9 cellular contexts compared by ENCODE assay signal in genomic region chr6:25278557-25278913, GRCh38. TPM values are rescaled to one million over a fixed set of nuclear protein-coding genes. Genes with fewer than 3 reads are reported as not detected.
A peak's percentile ranks its signal among the peaks of the same experiment; 100 is the strongest.
DNase-seq lines count a peak whose midpoint lies in the region; ATAC-seq, FAIRE-seq and TF ChIP-seq lines count a peak whose summit lies in the region.
"Had no signal": no experiment of that assay in that cellular context is flagged by ENCODE, and none has a peak within 500 bp of the region (broad histone marks: within the 10 kb centered on the region; RNA-seq: fewer than 3 reads in every experiment).

No MANE protein-coding gene starts in this region.

- peaks cover 4 to 13% of the 10 kb centered on the region in 2 donors for H3K4me1 Mint-ChIP-seq in natural killer cell treated with Interleukin-12 subunit alpha and Interleukin-12 subunit beta and Interleukin-15 and Interleukin-18, amount 100 ng/mL, for 72 hours (ENCODE audit: low read depth in 2 of 2)

- H3K9ac ChIP-seq in GM23248 (peak overlapping the region; percentile 80), H1 (replicated peaks in 1 of 4; ENCODE audit: extremely low read depth in 1 of 4, low read depth in 3 of 4, low read length in 3 of 4) (peak overlapping the region in 3 of 4 experiments; percentile 9 to 80 (median 31); a peak in 3 of 7 replicates)

- H3K79me2 ChIP-seq in GM23248 (ENCODE audit: insufficient read depth) (no peaks in the 10 kb centered on the region), H1 (ENCODE audit: control insufficient read depth in 1 of 2, insufficient read depth in 2 of 2, low read length in 2 of 2) (peaks cover 3 to 35% of the 10 kb centered on the region in 2 experiments; a peak in 3 of 4 replicates)

- no peaks in the 10 kb centered on the region for H3K9me3 ChIP-seq in GM23248 (ENCODE audit: low read depth)
- no peaks in the 10 kb centered on the region for H3K9me3 ChIP-seq in H1 (ENCODE audit: insufficient read depth in 2 of 2, low read depth in 1 of 2, low read length in 1 of 2)

- no peak overlapping the region for H4K5ac ChIP-seq in H1 (ENCODE audit: insufficient read length, low read depth, low read length)

- DNase-seq in GM06990 (ENCODE audit: extremely low read depth, insufficient read length) (no peak), GM23248 (no peak), NCI-H69 (lab: John Stamatoyannopoulos, UW) (peak; percentile 86), H1 (ENCODE audit: low read depth in 1 of 2, low spot score in 2 of 2) (no peak), UCSD-AML1 (lab: John Stamatoyannopoulos, UW; ENCODE audit: unreplicated experiment) (no peak), superior temporal gyrus (ENCODE audit: extremely low spot score) (no peak)
- DNase-seq in natural killer cell treated with Interleukin-12 subunit alpha and Interleukin-12 subunit beta and Interleukin-15 and Interleukin-18, amount 100 ng/mL, for 72 hours (ENCODE audit: low spot score) = no peak
- no peak for DNase-seq in stimulated activated CD4-positive, alpha-beta T cell treated with anti-CD3 and anti-CD28 coated beads, Interleukin-1b, Interleukin-23, amount 100 ng/mL, for 48 hours

- H3K4me3 ChIP-seq in GM06990 (replicated peaks; ENCODE audit: low read depth, low read length) (peak overlapping the region; percentile 64), GM23248 (peak overlapping the region; percentile 93), H1 (ENCODE audit: extremely low read depth in 1 of 4, insufficient read depth in 2 of 4, low read depth in 3 of 4, low read length in 4 of 4) (peak overlapping the region; percentile 91 to 95 (median 94))

- H4K91ac ChIP-seq in H1 (replicated peaks; ENCODE audit: insufficient read length, low read length) = no peak overlapping the region

- H3K4me3 Mint-ChIP-seq in natural killer cell treated with Interleukin-12 subunit alpha and Interleukin-12 subunit beta and Interleukin-15 and Interleukin-18, amount 100 ng/mL, for 72 hours = peak overlapping the region; percentile 84

- no peak overlapping the region for H2BK12ac ChIP-seq in H1 (ENCODE audit: low read depth, low read length)

- no peak for TF ChIP-seq RAD21 in H1 (IDR thresholded peaks at IDR 0.05 in 1 of 2, conservative IDR thresholded peaks at IDR 0.05 in 1 of 2; ENCODE audit: low read depth in 2 of 2, low read length in 2 of 2)

- H3K9me3 Mint-ChIP-seq in natural killer cell treated with Interleukin-12 subunit alpha and Interleukin-12 subunit beta and Interleukin-15 and Interleukin-18, amount 100 ng/mL, for 72 hours = no peaks in the 10 kb centered on the region

- no peaks in the 10 kb centered on the region for H3K36me3 ChIP-seq in GM06990 (ENCODE audit: control insufficient read depth, insufficient read depth, low read length)
- H3K36me3 ChIP-seq in GM23248 (ENCODE audit: low read depth) = no peaks in the 10 kb centered on the region
- H3K36me3 ChIP-seq in H1 (ENCODE audit: control insufficient read depth in 2 of 4, insufficient read depth in 4 of 4, low read length in 3 of 4) = no peaks in the 10 kb centered on the region

- H3K4me1 ChIP-seq in GM23248 (ENCODE audit: insufficient read depth) (peaks cover 10% of the 10 kb centered on the region; the same call in 1 of the 2 replicates), H1 (replicated peaks in 1 of 4; ENCODE audit: control insufficient read depth in 3 of 4, insufficient read depth in 4 of 4, low read length in 3 of 4) (peaks cover 4 to 9% (median 6%) of the 10 kb centered on the region in 4 experiments; a peak in 6 of 7 replicates)

- H3K27me3 ChIP-seq in GM06990 (replicated peaks; ENCODE audit: control insufficient read depth, insufficient read depth, low read length) = peaks cover 3% of the 10 kb centered on the region
- no peaks in the 10 kb centered on the region for H3K27me3 ChIP-seq in GM23248 (replicated peaks; ENCODE audit: insufficient read depth)
- H3K27me3 ChIP-seq in H1 (replicated peaks in 1 of 4; ENCODE audit: control insufficient read depth in 3 of 4, extremely low read depth in 1 of 4, insufficient read depth in 3 of 4, low read length in 3 of 4) = no peaks in the 10 kb centered on the region

- in situ Hi-C loops in GM23248 (cut with MboI) = loop anchor here (10.0 kb wide), 1 partner anchor 206 kb away; no protein-coding TSS in a partner anchor

- H3K27ac ChIP-seq in GM23248 (no peak overlapping the region), H1 (ENCODE audit: low read depth, low read length) (no peak overlapping the region)

- no peak overlapping the region for H3K23ac ChIP-seq in H1 (ENCODE audit: insufficient read length)

- H2BK15ac ChIP-seq in H1 (ENCODE audit: low read length) = no peak overlapping the region

- peaks cover 14 to 56% of the 10 kb centered on the region in 2 donors for H3K27me3 Mint-ChIP-seq in natural killer cell treated with Interleukin-12 subunit alpha and Interleukin-12 subunit beta and Interleukin-15 and Interleukin-18, amount 100 ng/mL, for 72 hours

- H2BK5ac ChIP-seq in H1 (ENCODE audit: low read depth, low read length) = no peak overlapping the region

- H4K8ac ChIP-seq in H1 (ENCODE audit: extremely low read depth, insufficient read depth, low read length) = no peak overlapping the region

- H3K23me2 ChIP-seq in H1 (ENCODE audit: low read depth, low read length) = peaks cover 11% of the 10 kb centered on the region

- H3K4me2 ChIP-seq in GM23248 (ENCODE audit: unreplicated experiment) = peak overlapping the region; percentile 97
- H3K4me2 ChIP-seq in H1 (ENCODE audit: insufficient read depth in 1 of 2, low read depth in 2 of 2, low read length in 2 of 2) = peak overlapping the region; percentile 63 to 90

- peaks cover 4% of the 10 kb centered on the region; the same call in 1 of the 2 replicates for H3K79me1 ChIP-seq in H1 (ENCODE audit: low read depth, low read length)

- no peak for FAIRE-seq in H1 (lab: Jason Lieb, UNC)
- FAIRE-seq: TTC549 had no signal

- POLR2A ChIA-PET in H1 (lab: Charles Lee; ENCODE audit: partially characterized antibody) = interaction anchor here (1.2 to 1.7 kb wide), 6 partner anchors 9 to 214 kb away, joined by 3 to 10 read pairs (median 3); no protein-coding TSS in a partner anchor

- H2BK120ac ChIP-seq in H1 (replicated peaks; ENCODE audit: low read depth, low read length) = no peak overlapping the region

- no peak for TF ChIP-seq CTCF in GM06990 (IDR thresholded peaks at IDR 0.05; ENCODE audit: insufficient read depth, low read length, poor library complexity, severe bottlenecking)
- TF ChIP-seq CTCF in H1 (IDR thresholded peaks at IDR 0.05; ENCODE audit: control extremely low read depth in 1 of 3, insufficient read depth in 1 of 3, low read depth in 1 of 3, low read length in 3 of 3) = no peak

- H2BK20ac ChIP-seq in H1 (ENCODE audit: low read length) = no peak overlapping the region

- WGBS in GM23248 (ENCODE audit: low coverage in 1 of 2, low lambda C conversion rate in 2 of 2, missing lambda C conversion rate in 2 of 2), 2 experiments = 8 to 12% methylated on average over 15 of the region's 15 CpGs
- WGBS in H1 (ENCODE audit: extremely low coverage in 1 of 2, insufficient coverage in 1 of 2, insufficient read length in 1 of 2, insufficient replicate concordance in 2 of 2, low coverage in 1 of 2, low lambda C conversion rate in 2 of 2, missing lambda C conversion rate in 1 of 2), 2 experiments = 4% methylated on average over 15 of the region's 15 CpGs; no CpG with 5 or more reads in 1 of the 2 experiments

- H2AFZ ChIP-seq in GM23248 (peak overlapping the region; percentile 96), H1 (ENCODE audit: low read length) (peak overlapping the region; percentile 89; the same call in 1 of the 2 replicates)

- no peak overlapping the region for H3K56ac ChIP-seq in H1 (replicated peaks; ENCODE audit: insufficient read length, low read depth, low read length)

- CTCF ChIA-PET in H1 (lab: Charles Lee; ENCODE audit: partially characterized antibody) = interaction anchor here (0.7 to 3.1 kb wide), 31 partner anchors 9 to 327 kb away, joined by 3 to 38 read pairs (median 5); no protein-coding TSS in a partner anchor

- H3K9me2 ChIP-seq in GM23248 (ENCODE audit: insufficient read depth) = no peaks in the 10 kb centered on the region

- H3K27ac Mint-ChIP-seq in natural killer cell treated with Interleukin-12 subunit alpha and Interleukin-12 subunit beta and Interleukin-15 and Interleukin-18, amount 100 ng/mL, for 72 hours = no peak overlapping the region

- ATAC-seq in natural killer cell treated with Interleukin-12 subunit alpha and Interleukin-12 subunit beta and Interleukin-15 and Interleukin-18, amount 100 ng/mL, for 72 hours = peak in 1 of 2 donors; percentile 1

- TF ChIP-seq POLR2A in H1 (IDR thresholded peaks at IDR 0.05; ENCODE audit: control extremely low read depth in 1 of 2, low read depth in 2 of 2, low read length in 2 of 2) = no peak

- H3F3A ChIP-seq in GM23248 (ENCODE audit: insufficient read depth) = peaks cover 18% of the 10 kb centered on the region; the same call in 1 of the 2 replicates

- no peaks in the 10 kb centered on the region for H4K20me1 ChIP-seq in GM23248 (ENCODE audit: insufficient read depth)
- H4K20me1 ChIP-seq in H1 (replicated peaks in 1 of 2; ENCODE audit: control insufficient read depth in 1 of 2, insufficient read depth in 2 of 2, low read length in 2 of 2) = no peaks in the 10 kb centered on the region

- H3K18ac ChIP-seq in H1 (ENCODE audit: extremely low read depth, low read length) = no peak overlapping the region

- TF ChIP-seq EP300 in H1 (IDR thresholded peaks at IDR 0.05; ENCODE audit: borderline replicate concordance in 1 of 2, low read depth in 2 of 2, low read length in 2 of 2) = no peak

- H3K4ac ChIP-seq in H1 (replicated peaks; ENCODE audit: insufficient read length, low read depth, low read length) = no peak overlapping the region

- H3K36me3 Mint-ChIP-seq in natural killer cell treated with Interleukin-12 subunit alpha and Interleukin-12 subunit beta and Interleukin-15 and Interleukin-18, amount 100 ng/mL, for 72 hours = no peaks in the 10 kb centered on the region

- no peak overlapping the region for H3K14ac ChIP-seq in H1 (ENCODE audit: insufficient read length)

- no peak overlapping the region for H2AK5ac ChIP-seq in H1 (ENCODE audit: low read depth, low read length)

TF ChIP-seq in H1, 55 proteins besides CTCF, POLR2A, EP300 and RAD21 (continues in another document):
- no peak for TF ChIP-seq KDM5A (IDR thresholded peaks at IDR 0.05; ENCODE audit: low read length)

RNA-seq across cellular contexts. Expression of gene CARMIL1, which starts 0.6 kb away (rescaled TPM):
- total RNA-seq in GM23248 (2014; rRNA removed; shearing (Covaris generic)) = 6.3 and 10.9 TPM in 2 replicates
- polyA plus RNA-seq in GM23248 (2016; fragmentation: Nextera tagmentation; extraction: Ambion mirVana) (11.0 and 11.9 TPM in 2 replicates), H1 (2011; rRNA removed) (10.7 and 20.3 TPM in 2 replicates)
- total RNA-seq in H1 (2021; fragmentation: NEBNext Ultra II Directional; extraction: Animal tissue kit (Norgen Biotek cat#: 25700)) = 39.0 and 40.4 TPM in 2 replicates
- polyA plus RNA-seq in H1 (2011; cell fraction: cytosol; rRNA removed) = 16.5 TPM
- 9.9 TPM for polyA plus RNA-seq in H1 (2011; cell fraction: nucleus; rRNA removed)
- polyA plus RNA-seq in H1 (2012, experiment 1 of 2) = 19.1 to 39.0 TPM (median 24.0 TPM) in 4 replicates
- polyA plus RNA-seq in H1 (2012, experiment 2 of 2) = 4.7 TPM
- 22.8 TPM for polyA plus RNA-seq in H1 (2013, experiment 1 of 2)
- 22.6 TPM for polyA plus RNA-seq in H1 (2013, experiment 2 of 2)
- polyA minus RNA-seq in H1 (2011; rRNA and poly(A)+ RNA removed) = 25.0 and 40.8 TPM in 2 replicates
- polyA minus RNA-seq in H1 (2011; cell fraction: cytosol; rRNA and poly(A)+ RNA removed) = 23.8 TPM
- 34.7 TPM for polyA minus RNA-seq in H1 (2011; cell fraction: nucleus; rRNA and poly(A)+ RNA removed)
- under 1 TPM; 0.56 to 0.76 TPM for total RNA-seq in natural killer cell treated with Interleukin-12 subunit alpha and Interleukin-12 subunit beta and Interleukin-15 and Interleukin-18, amount 100 ng/mL, for 72 hours
